8 cellular contexts compared by ENCODE assay signal in the genomic region with DNA sequence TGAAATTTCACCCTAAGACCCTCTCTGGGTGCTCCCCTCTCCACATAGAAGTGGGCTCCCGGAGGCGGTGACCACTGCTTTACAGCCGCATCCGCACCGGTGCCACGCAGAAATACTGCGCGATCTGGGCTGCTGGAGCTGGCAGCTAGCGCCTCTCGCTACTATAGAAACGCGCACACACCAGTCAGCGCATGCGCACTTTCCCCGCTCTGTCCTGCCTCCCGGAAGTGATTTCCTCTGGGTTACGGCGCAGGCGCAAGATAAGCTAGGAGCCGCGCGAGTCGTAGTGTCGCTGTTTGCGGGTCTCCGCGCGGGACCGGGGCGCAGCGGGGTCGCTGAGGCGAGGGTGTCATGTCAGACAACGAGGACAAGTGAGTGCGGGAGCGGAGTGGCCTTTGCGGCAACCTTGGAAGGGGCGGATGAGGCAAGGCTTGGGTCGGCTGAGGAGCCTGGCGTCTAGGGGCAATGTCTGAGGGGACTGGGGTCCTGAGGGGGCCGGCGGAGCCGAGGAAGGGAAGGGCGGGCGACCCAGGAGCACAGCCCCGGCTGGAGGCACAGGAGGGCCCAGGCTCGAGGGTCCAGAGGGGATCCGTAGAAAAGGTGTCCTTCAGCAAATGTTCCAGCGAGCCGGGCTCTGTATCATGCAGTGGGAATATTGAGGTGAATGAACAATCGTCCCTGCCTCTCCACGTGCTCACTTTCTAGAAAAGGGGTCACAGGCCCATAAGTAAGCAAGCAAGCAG. TPM values are rescaled to one million over a fixed set of nuclear protein-coding genes. Genes with fewer than 3 reads are reported as not detected.
DNase-seq lines count a peak whose midpoint lies in the region; ATAC-seq and TF ChIP-seq lines count a peak whose summit lies in the region.

A gene (minus strand): TSS at position 165 of the 743 bp plus-strand sequence. CDS start 452 bp downstream, outside the sequence.
A gene (plus strand): TSS at position 263 of the 743 bp plus-strand sequence. CDS start 89 bp downstream, at position 352.

- 0 to 1% (median 0%) methylated on average over 45 to 52 of the region's 52 CpGs for WGBS in spleen, 5 donors

- intact Hi-C loops in spleen (cut with DNase I; ENCODE audit: low total_unique reads), result no loop called here

- TF ChIP-seq POLR2A in spleen (IDR thresholded peaks at IDR 0.05), result peak in 2 of 3 donors; percentile 3 to 70

- H3K4me3 ChIP-seq in AG10803 (ENCODE audit: low read length) (peak within 1 kb of the TSS; percentile 99), spleen (peak within 1 kb of the TSS; percentile 75 to 96 (median 84))

- TF ChIP-seq CTCF in AG10803 (conservative IDR thresholded peaks at IDR 0.05; ENCODE audit: low read length), result no peak
- peak in 2 of 11 experiments; percentile 16 to 21 for TF ChIP-seq CTCF in spleen (IDR thresholded peaks at IDR 0.05 in 8 of 11, conservative IDR thresholded peaks at IDR 0.05 in 3 of 11)

- DNase-seq in AG10803 (ENCODE audit: low read depth) (peak; percentile 91), NCI-H345 (lab: John Stamatoyannopoulos, UW) (peak; percentile 93), iris pigment epithelial cell (ENCODE audit: low read depth) (peak; percentile 91), spleen (peak; percentile 99)
- DNase-seq in activated CD4-positive, CD25-positive, alpha-beta regulatory T cell (lab: John Stamatoyannopoulos, UW), result peak; percentile 90 to 92 (median 90)
- DNase-seq in central memory CD4-positive, alpha-beta T cell, result peak; percentile 94

- H3K4me1 ChIP-seq in spleen, result peaks cover 14 to 56% (median 25%) of the 10 kb centered on the region in 6 donors

- H3K36me3 ChIP-seq in spleen, result peaks cover 0 to 28% (median 21%) of the 10 kb centered on the region in 6 donors

- peak; percentile 80 for ATAC-seq in GM19023 (IDR thresholded peaks at IDR 0.05; ENCODE audit: unreplicated experiment)
- peak; percentile 72 for ATAC-seq in HG03196 (IDR thresholded peaks at IDR 0.05; ENCODE audit: unreplicated experiment)

- H3K27me3 ChIP-seq in spleen (replicated peaks in 1 of 7), result peaks cover 0 to 31% (median 9%) of the 10 kb centered on the region in 7 donors

- H3K9me3 ChIP-seq in spleen, result no peaks in the 10 kb centered on the region

- H3K27ac ChIP-seq in spleen, result peak within 1 kb of the TSS in 7 of 8 donors; percentile 62 to 88 (median 83)

RNA-seq across cellular contexts. Expression of the first gene that starts in this region (rescaled TPM):
- total RNA-seq in spleen, result not detected
- polyA plus RNA-seq in spleen, result under 1 TPM; 0.04 to 0.16 (median 0.05) TPM

RNA-seq across cellular contexts. Expression of the second gene that starts in this region (rescaled TPM):
- total RNA-seq in spleen, result 10 to 100 TPM; 28.0 to 68.3 (median 35.5) TPM
- 100 to 1,000 TPM in 1 of 3 donors, 10 to 100 TPM in 2; 82.1 to 111 (median 88.9) TPM for polyA plus RNA-seq in spleen

Comparison
In these comparisons a context has a peak if more than half of its experiments do, and no peak if none do; other contexts are left out.
1. Peak in every context shown above with its lines: DNase-seq, ATAC-seq, H3K4me3 ChIP-seq and H3K27ac ChIP-seq.